8 cellular contexts compared by ENCODE assay signal in the genomic region with DNA sequence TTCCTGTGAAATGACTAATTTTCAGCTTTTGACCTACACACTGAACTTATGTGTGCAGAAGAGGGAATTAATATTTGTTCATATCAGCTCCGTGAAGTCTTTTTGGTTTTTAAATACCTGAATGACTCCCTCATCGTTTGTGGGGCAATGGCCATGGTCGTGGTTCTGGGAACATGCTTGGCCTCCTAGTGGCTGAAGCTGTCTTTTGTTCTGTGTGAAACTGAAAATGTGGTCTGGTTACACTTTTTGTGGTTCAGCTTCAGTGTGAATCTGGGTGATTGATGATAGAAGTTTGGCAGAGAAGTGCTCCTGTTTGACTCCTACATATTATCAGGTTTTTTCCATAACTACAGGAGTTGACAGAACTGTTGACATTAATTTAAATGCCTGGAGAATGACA.
DNase-seq lines count a peak whose midpoint lies in the region; ATAC-seq, FAIRE-seq and TF ChIP-seq lines count a peak whose summit lies in the region.

No MANE protein-coding gene starts in this region.

- no peaks in the 10 kb centered on the region for H3K36me3 ChIP-seq in bronchial epithelial cell (ENCODE audit: control insufficient read depth, insufficient read depth, low read length)

- no peaks in the 10 kb centered on the region for H3K27me3 Mint-ChIP-seq in activated naive CD8-positive, alpha-beta T cell treated with anti-CD3 and anti-CD28 coated beads for 36 hours

- no peak for FAIRE-seq in bronchial epithelial cell (lab: Jason Lieb, UNC)

- DNase-seq in AG20443 (ENCODE audit: low spot score) (peak; percentile 23), bronchial epithelial cell (ENCODE audit: low read depth) (peak; percentile 60), NCI-H524 (lab: John Stamatoyannopoulos, UW) (no peak), NCI-H2029 (lab: John Stamatoyannopoulos, UW) (no peak), ureter (ENCODE audit: low spot score) (no peak)
- no peak for DNase-seq in activated naive CD8-positive, alpha-beta T cell treated with anti-CD3 and anti-CD28 coated beads for 36 hours

- no peaks in the 10 kb centered on the region for H3K27me3 ChIP-seq in bronchial epithelial cell (ENCODE audit: control insufficient read depth, insufficient read depth, low read length)

- H3K9me3 Mint-ChIP-seq in activated naive CD8-positive, alpha-beta T cell treated with anti-CD3 and anti-CD28 coated beads for 36 hours: no peaks in the 10 kb centered on the region

- H3K4me3 Mint-ChIP-seq in activated naive CD8-positive, alpha-beta T cell treated with anti-CD3 and anti-CD28 coated beads for 36 hours: no peak overlapping the region

- H3K36me3 Mint-ChIP-seq in activated naive CD8-positive, alpha-beta T cell treated with anti-CD3 and anti-CD28 coated beads for 36 hours: no peaks in the 10 kb centered on the region

- no peak overlapping the region for H3K27ac Mint-ChIP-seq in activated naive CD8-positive, alpha-beta T cell treated with anti-CD3 and anti-CD28 coated beads for 36 hours

- H3K4me1 Mint-ChIP-seq in activated naive CD8-positive, alpha-beta T cell treated with anti-CD3 and anti-CD28 coated beads for 36 hours: no peaks in the 10 kb centered on the region

- ATAC-seq in GM19452 (IDR thresholded peaks at IDR 0.05; ENCODE audit: unreplicated experiment) (peak; percentile 76), HG03439 (IDR thresholded peaks at IDR 0.05; ENCODE audit: unreplicated experiment) (peak; percentile 88)

- no peak overlapping the region for H3K4me3 ChIP-seq in bronchial epithelial cell (ENCODE audit: low read depth, low read length)

- TF ChIP-seq CTCF in bronchial epithelial cell (IDR thresholded peaks at IDR 0.05; ENCODE audit: insufficient read depth, low read length, severe bottlenecking): peak; percentile 58

Comparison
In these comparisons a context has a peak if more than half of its experiments do, and no peak if none do; other contexts are left out.
1. DNase-seq: peak in AG20443 (single experiment) and bronchial epithelial cell (single experiment); none in NCI-H524 (0 of 2), NCI-H2029 (single experiment), activated naive CD8-positive, alpha-beta T cell treated with anti-CD3 and anti-CD28 coated beads for 36 hours (single experiment) and ureter (single experiment).